Comparison of ENCODE assay signal across 8 cellular contexts in genomic region chr12:103771466-103771865, GRCh38.
DNase-seq lines count a peak whose midpoint lies in the region; ATAC-seq lines count a peak whose summit lies in the region.

No MANE protein-coding gene starts in this region.

- no peak overlapping the region for H4K91ac ChIP-seq in neuronal stem cell (ENCODE audit: low read depth, low read length, poor library complexity)

- H2AK5ac ChIP-seq in neuronal stem cell (ENCODE audit: low read depth, low read length): no peak overlapping the region

- ATAC-seq in GM21786 (IDR thresholded peaks at IDR 0.05; ENCODE audit: unreplicated experiment): no peak

- H3K4me3 ChIP-seq in neuronal stem cell (ENCODE audit: low read length in 2 of 2): no peak overlapping the region

- H3K9ac ChIP-seq in neuronal stem cell (ENCODE audit: low read depth, low read length, poor library complexity): no peak overlapping the region

- DNase-seq in GM03348 (ENCODE audit: low spot score): peak; percentile 77
- peak; percentile 47 for DNase-seq in M059J (ENCODE audit: low read depth)
- DNase-seq in ecto neural progenitor cell (ENCODE audit: low spot score): peak; percentile 73
- DNase-seq in mucosa of gallbladder (ENCODE audit: low spot score): peak; percentile 34
- DNase-seq in DMS79 treated with DMSO at 0.1 percent for 48 hours (lab: John Stamatoyannopoulos, UW): no peak
- no peak for DNase-seq in activated CD8-positive, alpha-beta memory T cell treated with anti-CD3 and anti-CD28 coated beads for 24 hours
- no peak for DNase-seq in neuronal stem cell (ENCODE audit: low spot score)

- H3K14ac ChIP-seq in neuronal stem cell (ENCODE audit: low read length): no peak overlapping the region

- H3K36me3 ChIP-seq in neuronal stem cell (replicated peaks in 1 of 2; ENCODE audit: control insufficient read depth in 2 of 2, insufficient read depth in 2 of 2, low read length in 2 of 2): peaks cover 0 to 13% of the 10 kb centered on the region in 2 donors

- H2BK12ac ChIP-seq in neuronal stem cell (ENCODE audit: low read length): no peak overlapping the region

- H3K4me1 ChIP-seq in neuronal stem cell (ENCODE audit: control insufficient read depth in 2 of 2, insufficient read depth in 1 of 2, low read depth in 1 of 2, low read length in 2 of 2): peaks cover 0 to 12% of the 10 kb centered on the region in 2 donors

- no peaks in the 10 kb centered on the region for H3K9me3 ChIP-seq in neuronal stem cell (replicated peaks in 1 of 2; ENCODE audit: control insufficient read depth in 2 of 2, insufficient read depth in 1 of 2, low read depth in 1 of 2, low read length in 2 of 2)

- no CpG with 5 or more reads among the region's 3 CpGs for WGBS in neuronal stem cell (ENCODE audit: extremely low coverage in 2 of 2, insufficient read length in 2 of 2, insufficient replicate concordance in 1 of 2), 2 donors

- no peak overlapping the region for H3K23ac ChIP-seq in neuronal stem cell (ENCODE audit: low read depth, low read length, poor library complexity)

- H2BK120ac ChIP-seq in neuronal stem cell (ENCODE audit: low read depth, low read length): no peak overlapping the region

- no peak overlapping the region for H3K4ac ChIP-seq in neuronal stem cell (ENCODE audit: low read length)

- no peak overlapping the region for H2BK15ac ChIP-seq in neuronal stem cell (ENCODE audit: low read length)

- H2AFZ ChIP-seq in neuronal stem cell (ENCODE audit: low read length): no peak overlapping the region

- no peaks in the 10 kb centered on the region for H3K27me3 ChIP-seq in neuronal stem cell (ENCODE audit: control insufficient read depth in 3 of 3, insufficient read depth in 3 of 3, low read depth in 1 of 3, low read length in 3 of 3)

- H4K8ac ChIP-seq in neuronal stem cell (ENCODE audit: low read depth, low read length): no peak overlapping the region

- no peak overlapping the region for H3K18ac ChIP-seq in neuronal stem cell (ENCODE audit: low read length)

- no peak overlapping the region for H2BK5ac ChIP-seq in neuronal stem cell (ENCODE audit: low read length)

- no peaks in the 10 kb centered on the region for H3K79me1 ChIP-seq in neuronal stem cell (ENCODE audit: low read depth, low read length)

- no peak overlapping the region for H3K4me2 ChIP-seq in neuronal stem cell (ENCODE audit: insufficient read depth, low read length, poor library complexity, severe bottlenecking)

- H3K27ac ChIP-seq in neuronal stem cell (replicated peaks; ENCODE audit: low read length): no peak overlapping the region

Comparison
In these comparisons a context has a peak if more than half of its experiments do, and no peak if none do; other contexts are left out.
1. DNase-seq: peak in GM03348 (single experiment), M059J (single experiment), ecto neural progenitor cell (single experiment) and mucosa of gallbladder (single experiment); none in DMS79 treated with DMSO at 0.1 percent for 48 hours (single experiment), activated CD8-positive, alpha-beta memory T cell treated with anti-CD3 and anti-CD28 coated beads for 24 hours (single experiment) and neuronal stem cell (single experiment).